8 cellular contexts compared by ENCODE assay signal in genomic region chr16:88649195-88649923, GRCh38. TPM values are rescaled to one million over a fixed set of nuclear protein-coding genes. Genes with fewer than 3 reads are reported as not detected.
DNase-seq lines count a peak whose midpoint lies in the region; ATAC-seq, FAIRE-seq and TF ChIP-seq lines count a peak whose summit lies in the region.

No MANE protein-coding gene starts in this region.

- H3K9me3 ChIP-seq in BE2C (no peaks in the 10 kb centered on the region), HCT116 (ENCODE audit: control insufficient read depth in 1 of 2, insufficient read depth in 1 of 2, low read depth in 1 of 2, low read length in 2 of 2) (no peaks in the 10 kb centered on the region)

- H2AFZ ChIP-seq in HCT116 (ENCODE audit: low read depth, low read length, poor library complexity, severe bottlenecking) = no peak overlapping the region

- POLR2A ChIA-PET in HCT116 (lab: Charles Lee) = no interaction called here

- H3K4me1 ChIP-seq in BE2C (peaks cover 3% of the 10 kb centered on the region; the same call in 1 of the 2 replicates), HCT116 (ENCODE audit: control insufficient read depth in 1 of 2, insufficient read depth in 2 of 2, low read length in 2 of 2) (peaks cover 16 to 26% of the 10 kb centered on the region in 2 experiments)

- peak overlapping the region; percentile 95 for H3K4me2 ChIP-seq in HCT116 (ENCODE audit: low read length)

- peak overlapping the region; percentile 98 for H3K9ac ChIP-seq in HCT116 (ENCODE audit: low read length)

- H3K27ac ChIP-seq in HCT116 (ENCODE audit: low read depth, low read length) = peak overlapping the region; percentile 86; the same call in 1 of the 2 replicates

- CTCF ChIA-PET in HCT116 (lab: Charles Lee) = no interaction called here

- peaks cover 27% of the 10 kb centered on the region for H3K36me3 Mint-ChIP-seq in activated T-helper 17 cell treated with anti-CD3 and anti-CD28 coated beads, Interleukin-2, amount 50 U/mL, for 72 hours (ENCODE audit: low read depth)
- peaks cover 6% of the 10 kb centered on the region for H3K36me3 Mint-ChIP-seq in mesothelial cell of epicardium

- no peaks in the 10 kb centered on the region for H3K9me3 Mint-ChIP-seq in activated T-helper 17 cell treated with anti-CD3 and anti-CD28 coated beads, Interleukin-2, amount 50 U/mL, for 72 hours
- no peaks in the 10 kb centered on the region for H3K9me3 Mint-ChIP-seq in mesothelial cell of epicardium

- H3K27me3 ChIP-seq in BE2C (no peaks in the 10 kb centered on the region), HCT116 (ENCODE audit: insufficient read depth, low read length) (no peaks in the 10 kb centered on the region)

- H3K9me2 ChIP-seq in HCT116 (ENCODE audit: insufficient read depth) = no peaks in the 10 kb centered on the region

- H3K4me3 ChIP-seq in BE2C (ENCODE audit: low read depth, low read length) (peak overlapping the region; percentile 81), HCT116 (replicated peaks in 1 of 2; ENCODE audit: low read depth in 1 of 2, low read length in 2 of 2) (peak overlapping the region; percentile 92 to 99)

- peak overlapping the region; percentile 51 for H3K27ac Mint-ChIP-seq in activated T-helper 17 cell treated with anti-CD3 and anti-CD28 coated beads, Interleukin-2, amount 50 U/mL, for 72 hours
- H3K27ac Mint-ChIP-seq in mesothelial cell of epicardium = peak overlapping the region; percentile 50

- H3K36me3 ChIP-seq in BE2C (no peaks in the 10 kb centered on the region), HCT116 (ENCODE audit: control insufficient read depth in 1 of 2, insufficient read depth in 2 of 2, low read length in 2 of 2) (peaks cover 5 to 10% of the 10 kb centered on the region in 2 experiments; a peak in 1 of 4 replicates)

- no peak for TF ChIP-seq RAD21 in HCT116 (IDR thresholded peaks at IDR 0.05; ENCODE audit: low read depth)

- TF ChIP-seq CTCF in BE2C (IDR thresholded peaks at IDR 0.05; ENCODE audit: low read depth, low read length) = no peak
- no peak for TF ChIP-seq CTCF in HCT116 (IDR thresholded peaks at IDR 0.05 in 2 of 3, conservative IDR thresholded peaks at IDR 0.05 in 1 of 3; ENCODE audit: borderline replicate concordance in 1 of 3, insufficient read depth in 1 of 3, low read depth in 2 of 3, low read length in 2 of 3)
- no peak for TF ChIP-seq CTCF in mesothelial cell of epicardium (IDR thresholded peaks at IDR 0.05; ENCODE audit: unreplicated experiment)

- intact Hi-C loops in HCT116 (cut with micrococcal nuclease) = no loop called here

- DNase-seq in BE2C = no peak
- DNase-seq in HCT116 (ENCODE audit: low read depth, low spot score) = no peak
- no peak for DNase-seq in mesothelial cell of epicardium (ENCODE audit: low spot score in 2 of 2, unreplicated experiment in 2 of 2)
- DNase-seq in GM12892 (ENCODE audit: insufficient read length) = no peak
- DNase-seq in effector CD8-positive, alpha-beta T cell (lab: John Stamatoyannopoulos, UW) = no peak
- no peak for DNase-seq in amygdala (lab: John Stamatoyannopoulos, UW)

- peaks cover 5% of the 10 kb centered on the region for H3K4me1 Mint-ChIP-seq in activated T-helper 17 cell treated with anti-CD3 and anti-CD28 coated beads, Interleukin-2, amount 50 U/mL, for 72 hours
- H3K4me1 Mint-ChIP-seq in mesothelial cell of epicardium = peaks cover 10% of the 10 kb centered on the region

- peaks cover 36% of the 10 kb centered on the region for H3K79me2 ChIP-seq in HCT116 (ENCODE audit: insufficient read depth, low read length)

- BruUV-seq in HCT116 (replicated peaks; lab: Mats Ljungman, UMichigan) = no TSS peak

- no peak for ATAC-seq in HCT116
- ATAC-seq in activated T-helper 17 cell treated with anti-CD3 and anti-CD28 coated beads, Interleukin-2, amount 50 U/mL, for 72 hours (replicated peaks) = no peak
- no peak for ATAC-seq in HG03025 (IDR thresholded peaks at IDR 0.05; ENCODE audit: low FRiP score, unreplicated experiment)

- no peak for FAIRE-seq in GM12892 (lab: Jason Lieb, UNC)

- no peaks in the 10 kb centered on the region for H4K20me1 ChIP-seq in HCT116 (ENCODE audit: insufficient read depth)

- TF ChIP-seq POLR2A in HCT116 (IDR thresholded peaks at IDR 0.05; ENCODE audit: borderline replicate concordance, extremely low read depth, insufficient read depth, insufficient read length) (no peak), GM12892 (IDR thresholded peaks at IDR 0.05; ENCODE audit: low read depth, low read length) (no peak)

- H3K27me3 Mint-ChIP-seq in activated T-helper 17 cell treated with anti-CD3 and anti-CD28 coated beads, Interleukin-2, amount 50 U/mL, for 72 hours = no peaks in the 10 kb centered on the region
- no peaks in the 10 kb centered on the region for H3K27me3 Mint-ChIP-seq in mesothelial cell of epicardium (ENCODE audit: low read depth)

- RAD21 ChIA-PET in HCT116 (lab: Charles Lee; ENCODE audit: low non-redundant PET in 1 of 2, low total read pairs in 2 of 2, uncharacterized antibody in 2 of 2, unreplicated experiment in 2 of 2) = no interaction called here

- H3K4me3 Mint-ChIP-seq in activated T-helper 17 cell treated with anti-CD3 and anti-CD28 coated beads, Interleukin-2, amount 50 U/mL, for 72 hours = peak overlapping the region; percentile 85
- H3K4me3 Mint-ChIP-seq in mesothelial cell of epicardium = peak overlapping the region; percentile 82

TF ChIP-seq in HCT116, 20 proteins besides CTCF, POLR2A, EP300 and RAD21 (continues in another document):
- TF ChIP-seq JUND (IDR thresholded peaks at IDR 0.05) (no peak), SP1 (IDR thresholded peaks at IDR 0.05; ENCODE audit: low read depth) (no peak), SIN3A (IDR thresholded peaks at IDR 0.05; ENCODE audit: low read depth) (no peak), ATF3 (IDR thresholded peaks at IDR 0.05) (no peak), REST (IDR thresholded peaks at IDR 0.05; ENCODE audit: low read depth) (no peak), SRF (IDR thresholded peaks at IDR 0.05; ENCODE audit: low read depth) (no peak), ZFX (IDR thresholded peaks at IDR 0.05) (no peak)

RNA-seq across cellular contexts. Expression of gene CYBA, which starts 1.5 kb away (rescaled TPM):
- polyA plus RNA-seq in BE2C (2012; ENCODE audit: insufficient read depth, insufficient read length, low read depth) = 154 TPM
- 321 TPM for total RNA-seq in HCT116 (2021; ENCODE audit: unreplicated experiment)
- 329 and 359 TPM in 2 replicates for polyA plus RNA-seq in HCT116 (2012)
- total RNA-seq in activated T-helper 17 cell treated with anti-CD3 and anti-CD28 coated beads, Interleukin-2, amount 50 U/mL, for 72 hours = 100 to 1,000 TPM; 242 to 290 TPM
- 116 to 127 TPM (median 121 TPM) in 3 replicates for total RNA-seq in mesothelial cell of epicardium
- 132 TPM for polyA plus RNA-seq in GM12892 (2012; ENCODE audit: missing spikeins)

RNA-seq across cellular contexts. Expression of gene IL17C, which starts 11.0 kb away (rescaled TPM):
- polyA plus RNA-seq in BE2C (2012; ENCODE audit: insufficient read depth, insufficient read length, low read depth) = not detected
- not detected for total RNA-seq in HCT116 (2021; ENCODE audit: unreplicated experiment)
- polyA plus RNA-seq in HCT116 (2012) = 0.20 TPM in 1 of 2 replicates, not detected in the other
- total RNA-seq in activated T-helper 17 cell treated with anti-CD3 and anti-CD28 coated beads, Interleukin-2, amount 50 U/mL, for 72 hours = under 1 TPM; 0.42 to 0.56 TPM
- total RNA-seq in mesothelial cell of epicardium = 0.23 TPM in 1 of 3 replicates, not detected in the others
- polyA plus RNA-seq in GM12892 (2012; ENCODE audit: missing spikeins) = not detected

RNA-seq across cellular contexts. Expression of gene MVD, which starts 13.5 kb away (rescaled TPM):
- polyA plus RNA-seq in BE2C (2012; ENCODE audit: insufficient read depth, insufficient read length, low read depth) = 80.6 TPM
- 119 TPM for total RNA-seq in HCT116 (2021; ENCODE audit: unreplicated experiment)
- polyA plus RNA-seq in HCT116 (2012) = 97.0 and 141 TPM in 2 replicates
- 10 to 100 TPM; 84.3 to 93.2 TPM for total RNA-seq in activated T-helper 17 cell treated with anti-CD3 and anti-CD28 coated beads, Interleukin-2, amount 50 U/mL, for 72 hours
- 59.5 to 67.2 TPM (median 64.0 TPM) in 3 replicates for total RNA-seq in mesothelial cell of epicardium
- 36.6 TPM for polyA plus RNA-seq in GM12892 (2012; ENCODE audit: missing spikeins)

RNA-seq across cellular contexts. Expression of gene SNAI3, which starts 36.9 kb away (rescaled TPM):
- polyA plus RNA-seq in BE2C (2012; ENCODE audit: insufficient read depth, insufficient read length, low read depth) = 2.9 TPM
- total RNA-seq in HCT116 (2021; ENCODE audit: unreplicated experiment) (2.2 TPM), mesothelial cell of epicardium (0.29 to 0.69 TPM (median 0.43 TPM) in 3 replicates)
- polyA plus RNA-seq in HCT116 (2012) = 1.8 and 2.3 TPM in 2 replicates
- 1 to 10 TPM; 5.9 to 6.7 TPM for total RNA-seq in activated T-helper 17 cell treated with anti-CD3 and anti-CD28 coated beads, Interleukin-2, amount 50 U/mL, for 72 hours
- polyA plus RNA-seq in GM12892 (2012; ENCODE audit: missing spikeins) = 1.0 TPM

RNA-seq across cellular contexts. Expression of gene RNF166, which starts 56.8 kb away (rescaled TPM):
- 54.7 TPM for polyA plus RNA-seq in BE2C (2012; ENCODE audit: insufficient read depth, insufficient read length, low read depth)
- total RNA-seq in HCT116 (2021; ENCODE audit: unreplicated experiment) (39.4 TPM), mesothelial cell of epicardium (20.9 to 22.9 TPM (median 21.4 TPM) in 3 replicates)
- polyA plus RNA-seq in HCT116 (2012) = 21.5 and 22.1 TPM in 2 replicates
- total RNA-seq in activated T-helper 17 cell treated with anti-CD3 and anti-CD28 coated beads, Interleukin-2, amount 50 U/mL, for 72 hours = 100 to 1,000 TPM in 1 of 2 donors, 10 to 100 TPM in 1; 57.1 to 119 TPM
- polyA plus RNA-seq in GM12892 (2012; ENCODE audit: missing spikeins) = 5.4 TPM
